Comparison of ENCODE assay signal across 8 cellular contexts in genomic region chr11:124799384-124800225, GRCh38. TPM values are rescaled to one million over a fixed set of nuclear protein-coding genes. Genes with fewer than 3 reads are reported as not detected.
DNase-seq lines count a peak whose midpoint lies in the region; ATAC-seq and TF ChIP-seq lines count a peak whose summit lies in the region.

No MANE protein-coding gene starts in this region.

- H3K4me1 ChIP-seq in adrenal gland (replicated peaks in 1 of 2): peaks cover 7 to 24% of the 10 kb centered on the region in 2 donors

- H3K36me3 ChIP-seq in adrenal gland (replicated peaks in 1 of 2): no peaks in the 10 kb centered on the region

- no peak for TF ChIP-seq CTCF in adrenal gland (IDR thresholded peaks at IDR 0.05)

- peak; percentile 58 for DNase-seq in AG20443 (ENCODE audit: low spot score)
- DNase-seq in SW480 (ENCODE audit: low spot score): peak; percentile 38
- peak; percentile 20 to 54 (median 33) for DNase-seq in adrenal gland
- DNase-seq in hepatic stellate cell (ENCODE audit: low spot score): peak; percentile 27
- no peak for DNase-seq in skeletal muscle cell (ENCODE audit: low read depth)
- no peak for DNase-seq in NCI-H2029 treated with DMSO at 0.1 percent for 48 hours (lab: John Stamatoyannopoulos, UW)

- intact Hi-C loops in adrenal gland (cut with DNase I): loop anchor here in 1 of 2 donors (5.0 kb wide), 1 partner anchor 38 kb away; no protein-coding TSS in a partner anchor

- WGBS in adrenal gland, 4 donors: 0 to 2% (median 1%) methylated on average over 10 to 81 of the region's 81 CpGs

- peak overlapping the region; percentile 77 to 98 (median 82) for H3K4me3 ChIP-seq in adrenal gland
- peak overlapping the region; percentile 77 for H3K4me3 ChIP-seq in skeletal muscle cell (ENCODE audit: low read depth, low read length)

- peak; percentile 42 for ATAC-seq in GM18909 (IDR thresholded peaks at IDR 0.05; ENCODE audit: poor library complexity, unreplicated experiment)
- ATAC-seq in HG03175 (IDR thresholded peaks at IDR 0.05; ENCODE audit: unreplicated experiment): peak; percentile 40

- H3K27me3 ChIP-seq in adrenal gland: no peaks in the 10 kb centered on the region

- no peak for TF ChIP-seq POLR2A in adrenal gland (IDR thresholded peaks at IDR 0.05)

- H3K27ac ChIP-seq in adrenal gland: peak overlapping the region; percentile 94 to 98 (median 97)

- H3K9me3 ChIP-seq in adrenal gland (replicated peaks in 1 of 3): no peaks in the 10 kb centered on the region

RNA-seq across cellular contexts. Expression of gene MSANTD2, which starts 0.6 kb away (rescaled TPM):
- 10 to 100 TPM in 3 of 8 donors, 1 to 10 TPM in 5; 4.4 to 16.2 (median 6.3) TPM for total RNA-seq in adrenal gland
- 10 to 100 TPM in 2 of 3 donors, 1 to 10 TPM in 1; 7.1 to 16.8 (median 16.2) TPM for polyA plus RNA-seq in adrenal gland

RNA-seq across cellular contexts. Expression of gene ESAM, which starts 37.5 kb away (rescaled TPM):
- total RNA-seq in adrenal gland: 10 to 100 TPM; 10.6 to 36.9 (median 29.3) TPM
- polyA plus RNA-seq in adrenal gland: 10 to 100 TPM; 17.1 to 31.2 (median 21.5) TPM

RNA-seq across cellular contexts. Expression of gene VSIG2, which starts 47.5 kb away (rescaled TPM):
- total RNA-seq in adrenal gland: 1 to 10 TPM in 1 of 8 donors, under 1 TPM in 3, not detected in 4; 0.25 to 1.4 (median 0.48) TPM
- 1 to 10 TPM in 1 of 3 donors, under 1 TPM in 2; 0.29 to 2.4 (median 0.67) TPM for polyA plus RNA-seq in adrenal gland

RNA-seq across cellular contexts. Expression of gene NRGN, which starts 59.9 kb away (rescaled TPM):
- total RNA-seq in adrenal gland: 1 to 10 TPM in 6 of 8 donors, not detected in 2; 1.2 to 4.1 (median 3.4) TPM
- polyA plus RNA-seq in adrenal gland: 10 to 100 TPM in 1 of 3 donors, 1 to 10 TPM in 2; 5.1 to 10.9 (median 9.6) TPM

Comparison
In these comparisons a context has a peak if more than half of its experiments do, and no peak if none do; other contexts are left out.
1. DNase-seq: peak in AG20443 (single experiment), SW480 (single experiment), adrenal gland (7 of 7) and hepatic stellate cell (single experiment); none in skeletal muscle cell (single experiment) and NCI-H2029 treated with DMSO at 0.1 percent for 48 hours (single experiment).